Comparison of ENCODE assay signal across 16 cellular contexts in the genomic region with DNA sequence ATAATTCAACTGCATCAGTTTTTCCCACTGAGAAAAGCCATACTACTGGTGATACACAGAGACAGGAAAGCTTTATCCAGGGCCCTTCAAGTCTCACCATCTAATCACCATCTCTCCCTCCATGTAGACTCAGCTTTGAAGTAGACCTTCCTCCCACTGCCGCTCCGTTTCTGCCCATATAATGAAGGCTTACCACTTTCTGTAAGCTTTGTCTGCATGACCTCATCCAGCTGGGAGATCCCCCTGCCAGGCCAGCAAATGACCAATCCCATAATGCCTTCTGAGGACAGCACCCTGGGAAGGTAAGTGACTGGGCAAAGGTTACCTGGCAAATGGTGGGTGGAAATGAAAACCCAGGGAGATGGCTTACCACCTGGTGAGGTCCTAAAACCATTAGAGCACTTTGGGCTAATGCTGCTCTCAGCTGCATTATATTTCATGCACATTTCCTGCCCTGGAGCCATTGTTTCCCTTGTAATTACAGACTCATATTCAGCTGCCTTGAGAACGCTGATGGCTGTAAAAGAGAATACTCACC.
A peak's percentile ranks its signal among the peaks of the same experiment; 100 is the strongest.
DNase-seq lines count a peak whose midpoint lies in the region; TF ChIP-seq lines count a peak whose summit lies in the region.
"Had no signal": no experiment of that assay in that cellular context is flagged by ENCODE, and none has a peak within 500 bp of the region (broad histone marks: within the 10 kb centered on the region; RNA-seq: fewer than 3 reads in every experiment).

No MANE protein-coding gene starts in this region.

- no peak for TF ChIP-seq CTCF in SK-N-SH (IDR thresholded peaks at IDR 0.05)

- no peak overlapping the region for H3K4me2 ChIP-seq in SK-N-SH

- no peaks in the 10 kb centered on the region for H3K36me3 ChIP-seq in SK-N-SH (replicated peaks in 1 of 2; ENCODE audit: control insufficient read depth in 1 of 2, insufficient read depth in 2 of 2, low read length in 1 of 2)
- no peaks in the 10 kb centered on the region for H3K36me3 ChIP-seq in effector memory CD4-positive, alpha-beta T cell (ENCODE audit: control insufficient read depth, insufficient read depth, low read length)
- H3K36me3 ChIP-seq: SJCRH30 had no signal

- TF ChIP-seq EP300 in SK-N-SH (IDR thresholded peaks at IDR 0.05; ENCODE audit: borderline replicate concordance in 1 of 2, low read depth in 1 of 2, low read length in 1 of 2) = no peak

- H3F3A ChIP-seq in SK-N-SH (replicated peaks; ENCODE audit: insufficient read depth) = no peaks in the 10 kb centered on the region

- H3K79me2 ChIP-seq in SK-N-SH (ENCODE audit: insufficient read depth) = no peaks in the 10 kb centered on the region

- peaks cover 0 to 3% of the 10 kb centered on the region in 2 experiments; a peak in 3 of 4 replicates for H3K4me1 ChIP-seq in SK-N-SH (ENCODE audit: control insufficient read depth in 1 of 2, insufficient read depth in 2 of 2, low read depth in 1 of 2, low read length in 1 of 2)
- H3K4me1 ChIP-seq in effector memory CD4-positive, alpha-beta T cell (ENCODE audit: control insufficient read depth, insufficient read depth, low read length, poor library complexity, severe bottlenecking) = no peaks in the 10 kb centered on the region
- H3K4me1 ChIP-seq: SJCRH30 had no signal

- DNase-seq in DMS153 (lab: John Stamatoyannopoulos, UW) (peak; percentile 83), NCI-H1417 treated with DMSO at 0.1 percent for 48 hours (lab: John Stamatoyannopoulos, UW) (peak; percentile 94), NCI-H345 (lab: John Stamatoyannopoulos, UW) (peak; percentile 75), iPS-NIHi7 (ENCODE audit: extremely low spot score) (peak; percentile 25), SK-N-SH (no peak)
- no peak for DNase-seq in activated effector memory CD4-positive, alpha-beta T cell treated with anti-CD3 and anti-CD28 coated beads, Interleukin-2, amount 50 U/mL, for 16 hours
- DNase-seq in effector memory CD4-positive, alpha-beta T cell = no peak
- DNase-seq in activated CD4-positive, alpha-beta T cell treated with anti-CD3 and anti-CD28 coated beads for 1 hour = no peak
- DNase-seq: activated CD8-positive, alpha-beta memory T cell treated with anti-CD3 and anti-CD28 coated beads for 24 hours; activated T-cell treated with anti-CD3 and anti-CD28 coated beads, Interleukin-2, amount 50 U/mL, for 48 hours; glutamatergic neuron; NCI-H1694 treated with DMSO at 0.1 percent for 48 hours; NCI-H82; nucleus accumbens; right cardiac atrium had no signal

- POLR2A ChIA-PET in SK-N-SH (lab: Yijun Ruan, JAX) = no interaction called here

- H4K20me1 ChIP-seq in SK-N-SH (ENCODE audit: insufficient read depth) = no peaks in the 10 kb centered on the region

- CTCF ChIA-PET in SK-N-SH (lab: Yijun Ruan, JAX) = interaction anchor here (1.1 to 1.2 kb wide), 2 partner anchors 40 to 1585 kb away, joined by 4 read pairs; no protein-coding TSS in a partner anchor

- TF ChIP-seq RAD21 in SK-N-SH (IDR thresholded peaks at IDR 0.05; ENCODE audit: low read length) = no peak

- H3K9me2 ChIP-seq in SK-N-SH = no peaks in the 10 kb centered on the region

- 63% methylated on average over 3 of the region's 3 CpGs for WGBS in SK-N-SH (ENCODE audit: low lambda C conversion rate)

- no peak overlapping the region for H3K27ac ChIP-seq in SK-N-SH (ENCODE audit: low read depth in 2 of 2, low read length in 1 of 2)
- no peak overlapping the region for H3K27ac ChIP-seq in effector memory CD4-positive, alpha-beta T cell (ENCODE audit: insufficient read depth, low read length, poor library complexity, severe bottlenecking)
- H3K27ac ChIP-seq: SJCRH30 had no signal

- H3K9ac ChIP-seq in SK-N-SH = no peak overlapping the region

- no peak overlapping the region for H2AFZ ChIP-seq in SK-N-SH (ENCODE audit: low read depth)

- no peak overlapping the region for H3K4me3 ChIP-seq in SK-N-SH (ENCODE audit: low read depth in 2 of 2, low read length in 1 of 2)
- no peak overlapping the region for H3K4me3 ChIP-seq in effector memory CD4-positive, alpha-beta T cell (ENCODE audit: insufficient read depth, low read depth, low read length, poor library complexity, severe bottlenecking)
- H3K4me3 ChIP-seq: SJCRH30 had no signal

- no peaks in the 10 kb centered on the region for H3K27me3 ChIP-seq in SK-N-SH (ENCODE audit: insufficient read depth)
- no peaks in the 10 kb centered on the region for H3K27me3 ChIP-seq in effector memory CD4-positive, alpha-beta T cell (replicated peaks; ENCODE audit: control insufficient read depth, insufficient read depth, low read length, poor library complexity, severe bottlenecking)
- H3K27me3 ChIP-seq: SJCRH30 had no signal

- H3K9me3 ChIP-seq in SK-N-SH = no peaks in the 10 kb centered on the region; the same call in 1 of the 2 replicates
- H3K9me3 ChIP-seq in effector memory CD4-positive, alpha-beta T cell (ENCODE audit: control insufficient read depth, low read length) = no peaks in the 10 kb centered on the region
- H3K9me3 ChIP-seq: SJCRH30 had no signal

TF ChIP-seq in SK-N-SH, 30 proteins besides CTCF, POLR2A, EP300 and RAD21:
- TF ChIP-seq CHD2 (IDR thresholded peaks at IDR 0.05; ENCODE audit: low read length, partially characterized antibody) (no peak), FOXM1 (IDR thresholded peaks at IDR 0.05; ENCODE audit: low read depth) (no peak), NRF1 (IDR thresholded peaks at IDR 0.05; ENCODE audit: low read depth, low read length) (no peak), TEAD4 (IDR thresholded peaks at IDR 0.05; ENCODE audit: borderline replicate concordance, insufficient read depth) (no peak), FOSL2 (IDR thresholded peaks at IDR 0.05; ENCODE audit: borderline replicate concordance, low read depth) (no peak), GATA2 (CRISPR knock-in tag; IDR thresholded peaks at IDR 0.05) (no peak), POLR2AphosphoS5 (IDR thresholded peaks at IDR 0.05; ENCODE audit: low read depth, low read length) (no peak)
- TF ChIP-seq, protein P1, sequence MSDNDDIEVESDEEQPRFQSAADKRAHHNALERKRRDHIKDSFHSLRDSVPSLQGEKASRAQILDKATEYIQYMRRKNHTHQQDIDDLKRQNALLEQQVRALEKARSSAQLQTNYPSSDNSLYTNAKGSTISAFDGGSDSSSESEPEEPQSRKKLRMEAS (IDR thresholded peaks at IDR 0.05; ENCODE audit: low read depth) = no peak
TF ChIP-seq in SK-N-SH: peak in this region for 0.

Comparison
In these comparisons a context has a peak if more than half of its experiments do, and no peak if none do; other contexts are left out.
1. DNase-seq: peak in DMS153 (single experiment), NCI-H1417 treated with DMSO at 0.1 percent for 48 hours (single experiment), NCI-H345 (single experiment) and iPS-NIHi7 (single experiment); none in activated effector memory CD4-positive, alpha-beta T cell treated with anti-CD3 and anti-CD28 coated beads, Interleukin-2, amount 50 U/mL, for 16 hours (single experiment), SK-N-SH (single experiment), effector memory CD4-positive, alpha-beta T cell (0 of 3) and activated CD4-positive, alpha-beta T cell treated with anti-CD3 and anti-CD28 coated beads for 1 hour (single experiment).